ENCODE assay signal across 8 cellular contexts in genomic region chr10:12333382-12334185, GRCh38. TPM values are rescaled to one million over a fixed set of nuclear protein-coding genes. Genes with fewer than 3 reads are reported as not detected.
DNase-seq lines count a peak whose midpoint lies in the region; ATAC-seq and TF ChIP-seq lines count a peak whose summit lies in the region.

No MANE protein-coding gene starts in this region.

- peaks cover 16% of the 10 kb centered on the region for H3K4me1 Mint-ChIP-seq in activated CD4-positive, alpha-beta memory T cell treated with anti-CD3 and anti-CD28 coated beads, Interleukin-2, amount 10 ng/mL, durations not matched to agents 7 days and 5 days

- H3K4me3 ChIP-seq in GM12865 (ENCODE audit: low read depth, low read length) (peak overlapping the region; percentile 17), sigmoid colon (no peak overlapping the region)

- no peak overlapping the region for H3K4me3 Mint-ChIP-seq in activated CD4-positive, alpha-beta memory T cell treated with anti-CD3 and anti-CD28 coated beads, Interleukin-2, amount 10 ng/mL, durations not matched to agents 7 days and 5 days

- intact Hi-C loops in sigmoid colon (cut with DNase I), result no loop called here

- no peak for TF ChIP-seq EP300 in sigmoid colon (IDR thresholded peaks at IDR 0.05)

- CTCF ChIA-PET in activated CD4-positive, alpha-beta memory T cell treated with anti-CD3 and anti-CD28 coated beads, Interleukin-2, amount 10 ng/mL, durations not matched to agents 7 days and 5 days (lab: Charles Lee), result no interaction called here

- TF ChIP-seq POLR2A in sigmoid colon (IDR thresholded peaks at IDR 0.05), result no peak

- peak overlapping the region; percentile 21 for H3K27ac Mint-ChIP-seq in activated CD4-positive, alpha-beta memory T cell treated with anti-CD3 and anti-CD28 coated beads, Interleukin-2, amount 10 ng/mL, durations not matched to agents 7 days and 5 days

- H3K36me3 Mint-ChIP-seq in activated CD4-positive, alpha-beta memory T cell treated with anti-CD3 and anti-CD28 coated beads, Interleukin-2, amount 10 ng/mL, durations not matched to agents 7 days and 5 days (ENCODE audit: low read depth), result no peaks in the 10 kb centered on the region

- TF ChIP-seq CTCF in GM12865 (IDR thresholded peaks at IDR 0.05; ENCODE audit: insufficient read depth, low read depth, low read length, missing control alignments) (no peak), sigmoid colon (IDR thresholded peaks at IDR 0.05) (no peak)

- H3K27ac ChIP-seq in sigmoid colon, result peak overlapping the region; percentile 63 to 78 (median 74)

- 44 to 45% methylated on average over 15 of the region's 15 CpGs for WGBS in sigmoid colon, 2 donors

- H3K27me3 ChIP-seq in sigmoid colon, result no peaks in the 10 kb centered on the region

- H3K36me3 ChIP-seq in sigmoid colon, result no peaks in the 10 kb centered on the region

- H3K9me3 Mint-ChIP-seq in activated CD4-positive, alpha-beta memory T cell treated with anti-CD3 and anti-CD28 coated beads, Interleukin-2, amount 10 ng/mL, durations not matched to agents 7 days and 5 days, result no peaks in the 10 kb centered on the region

- ATAC-seq in HG02763 (IDR thresholded peaks at IDR 0.05; ENCODE audit: unreplicated experiment), result peak; percentile 52

- H3K4me1 ChIP-seq in sigmoid colon, result peaks cover 0 to 17% (median 13%) of the 10 kb centered on the region in 4 donors

- H3K27me3 Mint-ChIP-seq in activated CD4-positive, alpha-beta memory T cell treated with anti-CD3 and anti-CD28 coated beads, Interleukin-2, amount 10 ng/mL, durations not matched to agents 7 days and 5 days, result peaks cover 2% of the 10 kb centered on the region

- H3K9me3 ChIP-seq in sigmoid colon, result no peaks in the 10 kb centered on the region

- POLR2A ChIA-PET in activated CD4-positive, alpha-beta memory T cell treated with anti-CD3 and anti-CD28 coated beads, Interleukin-2, amount 10 ng/mL, durations not matched to agents 7 days and 5 days (lab: Charles Lee), result interaction anchor here (1.5 to 2.0 kb wide), 2 partner anchors 13 to 16 kb away, joined by 6 to 8 read pairs; partner anchors contain the start of gene CAMK1D

- peak; percentile 66 for DNase-seq in 8988T
- peak; percentile 83 for DNase-seq in GM12865 (ENCODE audit: low read depth)
- peak; percentile 75 to 88 for DNase-seq in NCI-H2081 (lab: John Stamatoyannopoulos, UW)
- peak; percentile 29 for DNase-seq in activated CD4-positive, alpha-beta memory T cell treated with anti-CD3 and anti-CD28 coated beads, Interleukin-2, amount 10 ng/mL, durations not matched to agents 7 days and 5 days
- DNase-seq in glomerular endothelial cell (ENCODE audit: extremely low read depth, low read depth, low spot score), result peak; percentile 5
- DNase-seq in sigmoid colon, result peak; percentile 85
- no peak for DNase-seq in germinal center (ENCODE audit: low spot score)

RNA-seq across cellular contexts. Expression of gene CAMK1D, which starts 15.8 kb away (rescaled TPM):
- 10 to 100 TPM; 16.7 to 17.8 TPM for total RNA-seq in activated CD4-positive, alpha-beta memory T cell treated with anti-CD3 and anti-CD28 coated beads, Interleukin-2, amount 10 ng/mL, durations not matched to agents 7 days and 5 days
- 2.0 and 2.8 TPM in 2 replicates for total RNA-seq in glomerular endothelial cell
- total RNA-seq in sigmoid colon, result 10 to 100 TPM in 1 of 4 donors, 1 to 10 TPM in 3; 7.2 to 10.2 (median 8.7) TPM
- polyA plus RNA-seq in sigmoid colon, result 10 to 100 TPM in 1 of 3 donors, 1 to 10 TPM in 2; 7.2 to 11.5 (median 7.6) TPM
